In the genomic region with DNA sequence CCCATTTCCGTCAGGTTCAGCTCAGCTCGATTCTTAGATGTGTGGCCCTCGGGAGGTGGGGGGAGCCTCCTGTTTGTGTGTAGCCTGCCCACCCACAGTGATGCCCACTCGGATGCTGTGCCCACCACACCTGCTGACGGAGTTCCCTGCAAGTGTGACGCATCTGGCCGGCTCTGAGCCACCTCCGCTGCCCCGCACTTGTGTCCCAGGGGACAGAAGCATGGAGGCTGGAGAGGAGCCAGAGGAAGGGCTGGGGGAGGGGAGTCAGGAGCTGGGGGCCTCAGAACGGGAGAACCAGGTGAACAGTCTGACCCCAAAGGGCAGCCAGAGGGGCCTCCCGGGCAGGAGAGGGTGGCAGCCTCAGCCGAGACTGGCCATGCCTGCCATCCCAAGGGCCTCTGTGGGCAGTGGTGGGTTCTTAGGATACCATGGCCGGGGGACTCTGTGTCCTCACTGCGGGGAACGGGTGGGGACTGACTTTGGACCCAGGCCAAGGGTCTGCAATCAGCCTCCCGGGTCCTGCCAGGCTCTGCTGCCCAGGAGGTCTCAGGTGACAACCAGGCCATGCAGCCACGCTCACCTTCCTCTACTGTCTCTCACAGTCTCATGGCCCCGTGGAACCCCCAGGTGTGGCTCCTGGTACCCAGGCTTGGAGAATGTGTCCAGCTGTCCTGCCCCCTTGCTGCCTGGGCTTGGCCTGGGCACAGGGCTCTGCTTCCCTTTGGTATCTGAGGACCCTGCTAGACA, we compare ENCODE assay signal across 15 cellular contexts.
A peak's percentile ranks its signal among the peaks of the same experiment; 100 is the strongest.
DNase-seq lines count a peak whose midpoint lies in the region; ATAC-seq and TF ChIP-seq lines count a peak whose summit lies in the region.
"Had no signal": no experiment of that assay in that cellular context is flagged by ENCODE, and none has a peak within 500 bp of the region (broad histone marks: within the 10 kb centered on the region; RNA-seq: fewer than 3 reads in every experiment).

No MANE protein-coding gene starts in this region.

- no peaks in the 10 kb centered on the region for H3K27me3 ChIP-seq in BLaER1 treated with 17β-estradiol and CSF1 and Interleukin-3, amounts not matched to agents 10 nM and 100 nM
- H3K27me3 ChIP-seq in OCI-LY3 (ENCODE audit: low read depth, low read length) (no peaks in the 10 kb centered on the region), osteoblast (ENCODE audit: insufficient read depth, low read length) (no peaks in the 10 kb centered on the region)

- no peak overlapping the region for H3K4me3 ChIP-seq in BLaER1 treated with 17β-estradiol and CSF1 and Interleukin-3, amounts not matched to agents 10 nM and 100 nM
- H3K4me3 ChIP-seq in OCI-LY3 (ENCODE audit: low read length): no peak overlapping the region
- H3K4me3 ChIP-seq in osteoblast (ENCODE audit: insufficient read depth, low read length): no peak overlapping the region
- H3K4me3 ChIP-seq: GM12878, GM23248 had no signal

- H2AFZ ChIP-seq in OCI-LY3 (ENCODE audit: low read depth, low read length) (no peak overlapping the region), osteoblast (ENCODE audit: low read length) (no peak overlapping the region)
- H2AFZ ChIP-seq: GM23248 had no signal

- ATAC-seq in HG03280 (IDR thresholded peaks at IDR 0.05; ENCODE audit: unreplicated experiment): no peak
- ATAC-seq in HG02938 (IDR thresholded peaks at IDR 0.05; ENCODE audit: unreplicated experiment): no peak
- ATAC-seq: GM12878 had no signal

- peak overlapping the region in 1 of 11 experiments; percentile 6; a peak in 1 of 22 replicates for H3K9ac ChIP-seq in BLaER1 treated with 17β-estradiol and CSF1 and Interleukin-3, amounts not matched to agents 10 nM and 100 nM
- H3K9ac ChIP-seq in OCI-LY3 (ENCODE audit: low read length): no peak overlapping the region
- H3K9ac ChIP-seq: GM23248 had no signal

- TF ChIP-seq CTCF in OCI-LY3 (IDR thresholded peaks at IDR 0.05; ENCODE audit: low read depth, low read length): no peak
- no peak for TF ChIP-seq CTCF in osteoblast (IDR thresholded peaks at IDR 0.05; ENCODE audit: extremely low read depth, low read depth, low read length)

- DNase-seq in osteoblast (ENCODE audit: insufficient read length, low spot score, missing footprints) (peak; percentile 58), HPDE6-E6E7 (ENCODE audit: extremely low spot score) (no peak)
- DNase-seq: CD4-positive, alpha-beta T cell; DMS 273 treated with DMSO at 0.1 percent for 48 hours; DMS79; EL; GDM1; GM23248; H7; HCEC 1CT had no signal

- H3K4me1 ChIP-seq in BLaER1 treated with 17β-estradiol and CSF1 and Interleukin-3, amounts not matched to agents 10 nM and 100 nM: peaks cover 27 to 99% (median 91%) of the 10 kb centered on the region in 10 experiments
- peaks cover 3% of the 10 kb centered on the region; the same call in 1 of the 2 replicates for H3K4me1 ChIP-seq in OCI-LY3 (ENCODE audit: low read length)
- H3K4me1 ChIP-seq in osteoblast (ENCODE audit: insufficient read depth, low read length): no peaks in the 10 kb centered on the region

- peak overlapping the region in 10 of 11 experiments; percentile 5 to 93 (median 81); a peak in 19 of 22 replicates for H3K4me2 ChIP-seq in BLaER1 treated with 17β-estradiol and CSF1 and Interleukin-3, amounts not matched to agents 10 nM and 100 nM
- 0 out of 2 replicates have a peak overlapping the region, but pooled peaks have one; percentile 5 for H3K4me2 ChIP-seq in OCI-LY3 (ENCODE audit: low read length)
- H3K4me2 ChIP-seq in osteoblast (ENCODE audit: insufficient read depth, low read length): no peak overlapping the region

- H3K9me3 ChIP-seq in BLaER1 treated with 17β-estradiol and CSF1 and Interleukin-3, amounts not matched to agents 10 nM and 100 nM (replicated peaks in 1 of 11): no peaks in the 10 kb centered on the region
- H3K9me3 ChIP-seq in OCI-LY3 (ENCODE audit: insufficient read depth, low read length) (no peaks in the 10 kb centered on the region), osteoblast (ENCODE audit: low read depth, low read length) (no peaks in the 10 kb centered on the region)

- peaks cover 0 to 23% (median 6%) of the 10 kb centered on the region in 11 experiments; a peak in 8 of 22 replicates for H4K20me1 ChIP-seq in BLaER1 treated with 17β-estradiol and CSF1 and Interleukin-3, amounts not matched to agents 10 nM and 100 nM
- no peaks in the 10 kb centered on the region for H4K20me1 ChIP-seq in OCI-LY3 (ENCODE audit: insufficient read depth, low read length)
- H4K20me1 ChIP-seq in osteoblast (ENCODE audit: insufficient read depth, low read length): no peaks in the 10 kb centered on the region

- H3K79me2 ChIP-seq in OCI-LY3 (ENCODE audit: low read length) (no peaks in the 10 kb centered on the region), osteoblast (ENCODE audit: insufficient read depth, low read length) (no peaks in the 10 kb centered on the region)

- no peaks in the 10 kb centered on the region for H3K36me3 ChIP-seq in BLaER1 treated with 17β-estradiol and CSF1 and Interleukin-3, amounts not matched to agents 10 nM and 100 nM
- H3K36me3 ChIP-seq in OCI-LY3 (replicated peaks; ENCODE audit: low read depth, low read length) (no peaks in the 10 kb centered on the region), osteoblast (ENCODE audit: insufficient read depth, low read length) (no peaks in the 10 kb centered on the region)

- H3K27ac ChIP-seq in BLaER1 treated with 17β-estradiol and CSF1 and Interleukin-3, amounts not matched to agents 10 nM and 100 nM: peak overlapping the region in 2 of 11 experiments; percentile 18 to 30; a peak in 2 of 22 replicates
- H3K27ac ChIP-seq in OCI-LY3 (ENCODE audit: low read length) (no peak overlapping the region), osteoblast (ENCODE audit: low read depth, low read length) (no peak overlapping the region)
- H3K27ac ChIP-seq: GM23248 had no signal
